8 cellular contexts compared by ENCODE assay signal in genomic region chr14:55089547-55090153, GRCh38. TPM values are rescaled to one million over a fixed set of nuclear protein-coding genes. Genes with fewer than 3 reads are reported as not detected.
A peak's percentile ranks its signal among the peaks of the same experiment; 100 is the strongest.
DNase-seq lines count a peak whose midpoint lies in the region; ATAC-seq, FAIRE-seq and TF ChIP-seq lines count a peak whose summit lies in the region.
"Not testable (repeated sequence)": the region's sequence is repeated elsewhere in the genome, so short reads cannot be mapped to it uniquely, and the experiment has no call there.

No MANE protein-coding gene starts in this region.

- TF ChIP-seq POLR2A in endothelial cell of umbilical vein (IDR thresholded peaks at IDR 0.05; ENCODE audit: low read depth, low read length), result not testable (repeated sequence)

- dilution Hi-C loops in endothelial cell of umbilical vein (cut with MboI; ENCODE audit: extremely low pct_ligation_motif_present, low sequenced_read_pairs), result not testable (repeated sequence)

- peaks cover 12% of the 10 kb centered on the region for H3K4me1 ChIP-seq in OCI-LY7 (ENCODE audit: insufficient read depth, low read length, poor library complexity, severe bottlenecking)
- H3K4me1 ChIP-seq in endothelial cell of umbilical vein (ENCODE audit: control insufficient read depth, extremely low read depth, insufficient read depth, low read length), result not testable (repeated sequence)

- TF ChIP-seq CTCF in D721Med (IDR thresholded peaks at IDR 0.05; ENCODE audit: insufficient read depth, missing control alignments) (peak; percentile 83), OCI-LY7 (conservative IDR thresholded peaks at IDR 0.05; ENCODE audit: low read length) (peak; percentile 86), endothelial cell of umbilical vein (IDR thresholded peaks at IDR 0.05; ENCODE audit: extremely low read depth in 1 of 2, insufficient read depth in 1 of 2, low read depth in 1 of 2, low read length in 2 of 2) (peak; percentile 71 to 81)

- peak overlapping the region; percentile 20; the same call in 1 of the 2 replicates for H3K4me2 ChIP-seq in OCI-LY7 (ENCODE audit: low read length)
- H3K4me2 ChIP-seq in endothelial cell of umbilical vein (ENCODE audit: insufficient read depth, low read length), result not testable (repeated sequence)

- not testable (repeated sequence) for H3K9ac ChIP-seq in endothelial cell of umbilical vein (replicated peaks; ENCODE audit: extremely low read depth, insufficient read depth, low read length)

- POLR2A ChIA-PET in OCI-LY7 (lab: Charles Lee), result interaction anchor here (0.7 kb wide), 3 partner anchors 67 to 228 kb away, joined by 3 to 7 read pairs (median 5); no protein-coding TSS in a partner anchor
- POLR2A ChIA-PET in endothelial cell of umbilical vein (lab: Charles Lee), result interaction anchor here (0.7 kb wide), 2 partner anchors 13 to 265 kb away, joined by 6 to 7 read pairs; no protein-coding TSS in a partner anchor

- H3K9me2 ChIP-seq in OCI-LY7 (ENCODE audit: insufficient read depth, low read length), result not testable (repeated sequence)

- not testable (repeated sequence) for H3K79me2 ChIP-seq in OCI-LY7 (ENCODE audit: insufficient read depth, low read depth, low read length); endothelial cell of umbilical vein (ENCODE audit: control insufficient read depth, insufficient read depth, low read length)

- H3K27ac ChIP-seq in OCI-LY7 (ENCODE audit: low read depth, low read length, poor library complexity, severe bottlenecking); endothelial cell of umbilical vein (ENCODE audit: insufficient read depth, low read depth, low read length): not testable (repeated sequence)

- H3K4me3 ChIP-seq in OCI-LY7 (ENCODE audit: low read depth, low read length, poor library complexity, severe bottlenecking); endothelial cell of umbilical vein (replicated peaks in 1 of 3; ENCODE audit: insufficient read depth in 1 of 3, low read depth in 1 of 3, low read length in 3 of 3): not testable (repeated sequence)

- CTCF ChIA-PET in OCI-LY7 (lab: Charles Lee; ENCODE audit: unreplicated experiment), result not testable (repeated sequence)
- CTCF ChIA-PET in endothelial cell of umbilical vein (lab: Charles Lee), result interaction anchor here (0.7 to 4.8 kb wide), 26 partner anchors 9 to 227 kb away, joined by 3 to 187 read pairs (median 4); no protein-coding TSS in a partner anchor

- H2AFZ ChIP-seq in OCI-LY7 (ENCODE audit: low read length) (peak overlapping the region; percentile 59; the same call in 1 of the 2 replicates), endothelial cell of umbilical vein (ENCODE audit: low read depth, low read length) (peak overlapping the region; percentile 79)

- intact Hi-C loops in OCI-LY7 (cut with micrococcal nuclease; ENCODE audit: unreplicated experiment) (loop anchor here (1.0 to 10.0 kb wide), 4 partner anchors 43 to 335 kb away; no protein-coding TSS in a partner anchor), endothelial cell of umbilical vein (cut with micrococcal nuclease) (loop anchor here (1.0 kb wide), 3 partner anchors 40 to 341 kb away; partner anchors contain the start of gene LGALS3)

- H3K9me1 ChIP-seq in endothelial cell of umbilical vein (replicated peaks; ENCODE audit: control insufficient read depth, extremely low read depth, insufficient read depth, low read length), result not testable (repeated sequence)

- peak; percentile 78 for ATAC-seq in GM21576 (IDR thresholded peaks at IDR 0.05; ENCODE audit: unreplicated experiment)

- DNase-seq in D721Med (ENCODE audit: insufficient read length, low spot score), result not testable (repeated sequence)
- DNase-seq in Kasumi-1 (lab: John Stamatoyannopoulos, UW) (peak; percentile 87 to 88), OCI-LY7 (ENCODE audit: low spot score) (peak; percentile 83), endothelial cell of umbilical vein (ENCODE audit: low read depth, low spot score) (peak; percentile 85), midbrain (lab: John Stamatoyannopoulos, UW) (peak; percentile 75)
- DNase-seq in activated CD8-positive, alpha-beta memory T cell treated with anti-CD3 and anti-CD28 coated beads, Interleukin-2, amount 50 U/mL, for 4 hours, result peak; percentile 76
- DNase-seq in stimulated activated CD8-positive, alpha-beta memory T cell treated with anti-CD3 and anti-CD28 coated beads, Interleukin-2, amount 100 ng/mL, for 1 hour (ENCODE audit: low read depth in 2 of 2), result peak; percentile 39 to 55

- H3K27me3 ChIP-seq in endothelial cell of umbilical vein (ENCODE audit: control insufficient read depth in 2 of 2, insufficient read depth in 2 of 2, low read length in 2 of 2), result not testable (repeated sequence)

- BruUV-seq in OCI-LY7 (replicated peaks; lab: Mats Ljungman, UMichigan); endothelial cell of umbilical vein (replicated peaks; lab: Mats Ljungman, UMichigan): not testable (repeated sequence)

- H3K9me3 ChIP-seq in OCI-LY7 (ENCODE audit: low read length); endothelial cell of umbilical vein (replicated peaks; ENCODE audit: control insufficient read depth, insufficient read depth, low read length): not testable (repeated sequence)

- H3K36me3 ChIP-seq in OCI-LY7 (ENCODE audit: insufficient read depth, low read length); endothelial cell of umbilical vein (ENCODE audit: control insufficient read depth in 2 of 2, extremely low read depth in 1 of 2, insufficient read depth in 2 of 2, low read length in 2 of 2): not testable (repeated sequence)

- not testable (repeated sequence) for H4K20me1 ChIP-seq in OCI-LY7 (ENCODE audit: insufficient read depth, low read length); endothelial cell of umbilical vein (replicated peaks; ENCODE audit: control insufficient read depth, extremely low read depth, insufficient read depth, low read length)

- peak; percentile 21 for FAIRE-seq in D721Med (lab: Jason Lieb, UNC)
- FAIRE-seq in endothelial cell of umbilical vein (lab: Jason Lieb, UNC), result peak; percentile 94

RNA-seq across cellular contexts. Expression of gene MAPK1IP1L, which starts 38.2 kb away (rescaled TPM):
- 24.6 and 27.9 TPM in 2 replicates for total RNA-seq in OCI-LY7 (2014; rRNA removed; shearing (Covaris generic))
- total RNA-seq in OCI-LY7 (2022) (92.2 and 94.8 TPM in 2 replicates), endothelial cell of umbilical vein (129 and 139 TPM in 2 replicates)
- 208 and 244 TPM in 2 replicates for polyA plus RNA-seq in endothelial cell of umbilical vein
- 140 and 156 TPM in 2 replicates for polyA plus RNA-seq in endothelial cell of umbilical vein (2011; cell fraction: cytosol; rRNA removed)
- 61.1 and 78.5 TPM in 2 replicates for polyA plus RNA-seq in endothelial cell of umbilical vein (2011; cell fraction: nucleus; rRNA removed)
- polyA plus RNA-seq in endothelial cell of umbilical vein (2012), result 56.7 and 94.7 TPM in 2 replicates
- polyA minus RNA-seq in endothelial cell of umbilical vein, result 288 and 322 TPM in 2 replicates
- polyA minus RNA-seq in endothelial cell of umbilical vein (2011; cell fraction: cytosol; rRNA and poly(A)+ RNA removed), result 312 TPM
- 60.5 and 75.3 TPM in 2 replicates for polyA minus RNA-seq in endothelial cell of umbilical vein (2011; cell fraction: nucleus; rRNA and poly(A)+ RNA removed)

RNA-seq across cellular contexts. Expression of gene LGALS3, which starts 39.4 kb away (rescaled TPM):
- total RNA-seq in OCI-LY7 (2014; rRNA removed; shearing (Covaris generic)), result not detected in 2 replicates
- total RNA-seq in OCI-LY7 (2022) (not detected in 2 replicates), endothelial cell of umbilical vein (27.8 and 33.8 TPM in 2 replicates)
- 55.1 and 68.1 TPM in 2 replicates for polyA plus RNA-seq in endothelial cell of umbilical vein
- polyA plus RNA-seq in endothelial cell of umbilical vein (2011; cell fraction: cytosol; rRNA removed), result 20.6 and 31.7 TPM in 2 replicates
- polyA plus RNA-seq in endothelial cell of umbilical vein (2011; cell fraction: nucleus; rRNA removed), result 13.9 and 16.4 TPM in 2 replicates
- 49.4 and 57.6 TPM in 2 replicates for polyA plus RNA-seq in endothelial cell of umbilical vein (2012)
- polyA minus RNA-seq in endothelial cell of umbilical vein, result 19.6 and 23.3 TPM in 2 replicates
- 99.8 TPM for polyA minus RNA-seq in endothelial cell of umbilical vein (2011; cell fraction: cytosol; rRNA and poly(A)+ RNA removed)
- 4.0 and 5.2 TPM in 2 replicates for polyA minus RNA-seq in endothelial cell of umbilical vein (2011; cell fraction: nucleus; rRNA and poly(A)+ RNA removed)

Comparison
In these comparisons a context has a peak if more than half of its experiments do, and no peak if none do; other contexts are left out.
1. RNA of gene LGALS3, which starts 39.4 kb away (total RNA-seq): 27.8 to 33.8 TPM in endothelial cell of umbilical vein; not detected in OCI-LY7; every median in the first group is over 10 times any median in the second.
2. Peak in every context shown above with its lines, with median percentiles within 50 percentile points of each other: CTCF ChIP-seq.